In the genomic region with DNA sequence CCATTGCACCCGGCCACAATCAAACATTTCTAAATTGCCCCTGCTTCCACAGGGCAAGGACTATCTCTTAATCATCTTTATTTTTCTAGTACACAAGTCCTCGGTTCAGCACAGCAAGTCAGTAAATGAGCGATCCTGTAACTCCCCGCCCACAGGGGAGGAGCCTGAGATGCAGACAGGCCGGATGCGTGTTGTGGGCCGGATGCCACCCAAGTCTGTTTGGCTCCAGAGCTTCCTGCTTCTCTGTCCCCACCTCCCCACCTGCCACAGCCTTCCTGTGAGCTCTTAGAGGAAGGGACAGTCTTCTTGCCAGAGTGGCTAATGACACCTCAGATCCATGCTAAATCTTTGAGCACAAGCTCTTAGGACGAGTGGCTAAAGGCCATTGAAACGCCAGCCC, we compare ENCODE assay signal across 1 cellular context.
TF ChIP-seq lines count a peak whose summit lies in the region.

No MANE protein-coding gene starts in this region.

TF ChIP-seq in GM12878, 131 proteins besides CTCF, POLR2A, EP300 and RAD21 (continued from another document):
- TF ChIP-seq, protein P1, sequence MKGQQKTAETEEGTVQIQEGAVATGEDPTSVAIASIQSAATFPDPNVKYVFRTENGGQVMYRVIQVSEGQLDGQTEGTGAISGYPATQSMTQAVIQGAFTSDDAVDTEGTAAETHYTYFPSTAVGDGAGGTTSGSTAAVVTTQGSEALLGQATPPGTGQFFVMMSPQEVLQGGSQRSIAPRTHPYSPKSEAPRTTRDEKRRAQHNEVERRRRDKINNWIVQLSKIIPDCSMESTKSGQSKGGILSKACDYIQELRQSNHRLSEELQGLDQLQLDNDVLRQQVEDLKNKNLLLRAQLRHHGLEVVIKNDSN (IDR thresholded peaks at IDR 0.05; ENCODE audit: borderline replicate concordance, extremely low read length, insufficient read depth, low read depth, low read length): no peak
- TF ChIP-seq PML (IDR thresholded peaks at IDR 0.05; ENCODE audit: low read length) (no peak), ZNF207 (IDR thresholded peaks at IDR 0.05; ENCODE audit: borderline replicate concordance) (no peak), STAT1 (conservative IDR thresholded peaks at IDR 0.05) (no peak), MEF2B (IDR thresholded peaks at IDR 0.05; ENCODE audit: partially characterized antibody, poor library complexity, severe bottlenecking) (no peak), RBBP5 (conservative IDR thresholded peaks at IDR 0.05) (no peak), CREM (IDR thresholded peaks at IDR 0.05; ENCODE audit: low read depth) (no peak), PAX8 (IDR thresholded peaks at IDR 0.05) (no peak), NR2C2 (IDR thresholded peaks at IDR 0.05; ENCODE audit: borderline replicate concordance, control insufficient read depth, insufficient read length, low read depth) (no peak), TBL1XR1 (IDR thresholded peaks at IDR 0.05; ENCODE audit: low read depth, low read length) (no peak), YY1 (IDR thresholded peaks at IDR 0.05; ENCODE audit: low read depth, low read length) (no peak), TCF3 (IDR thresholded peaks at IDR 0.05; ENCODE audit: borderline replicate concordance, insufficient read depth, low read depth, low read length) (no peak)
